35 cellular contexts compared by ENCODE assay signal in the genomic region with DNA sequence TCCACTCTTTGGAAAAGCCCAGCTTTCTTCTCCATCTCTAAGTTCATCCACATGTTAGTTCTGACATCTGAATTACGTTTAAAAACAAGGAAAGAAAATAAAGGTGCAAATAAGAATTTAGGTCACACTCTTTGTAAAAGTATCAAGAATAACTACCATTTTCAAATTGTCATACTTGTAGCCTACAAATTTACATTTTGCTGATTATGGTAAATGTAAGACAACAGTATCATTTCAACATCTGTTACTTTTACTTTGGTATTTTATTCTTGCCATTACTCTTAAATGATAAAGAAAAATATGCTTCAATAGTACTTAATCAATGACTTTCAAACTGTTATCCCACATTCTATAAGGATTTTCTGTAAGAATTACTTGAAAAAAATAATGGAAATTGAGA.
"Had no signal": no experiment of that assay in that cellular context is flagged by ENCODE, and none has a peak within 500 bp of the region (broad histone marks: within the 10 kb centered on the region; RNA-seq: fewer than 3 reads in every experiment).

No MANE protein-coding gene starts in this region.

- H3K4me3 ChIP-seq: MG63 had no signal

- DNase-seq: Kasumi-1, MG63, MM.1S, MV-4-11, NCI-H1048, NCI-H1092, NCI-H1105, NCI-H1105 treated with DMSO at 0.1 percent for 48 hours, NCI-H1417, NCI-H1417 treated with DMSO at 0.1 percent for 48 hours, NCI-H1436, NCI-H1436 treated with DMSO at 0.1 percent for 48 hours, NCI-H146, NCI-H1694, NCI-H1694 treated with DMSO at 0.1 percent for 48 hours, NCI-H187, NCI-H187 treated with DMSO at 0.1 percent for 48 hours, NCI-H1930, NCI-H2029, NCI-H2029 treated with DMSO at 0.1 percent for 48 hours, NCI-H2081, NCI-H2081 treated with DMSO at 0.1 percent for 48 hours, NCI-H2107, NCI-H2171, NCI-H2171 treated with DMSO at 0.1 percent for 48 hours, NCI-H2227 treated with DMSO at 0.1 percent for 48 hours, NCI-H226, NCI-H345, NCI-H446, NCI-H446 treated with DMSO at 0.1 percent for 48 hours, NCI-H510A, NCI-H510A treated with DMSO at 0.1 percent for 48 hours, NCI-H524, NCI-H524 treated with DMSO at 0.1 percent for 48 hours, NCI-H526 had no signal

- H3K9me3 ChIP-seq: MG63 had no signal

- H3K36me3 ChIP-seq: MG63 had no signal
